ENCODE assay signal across 1 cellular context in the genomic region with DNA sequence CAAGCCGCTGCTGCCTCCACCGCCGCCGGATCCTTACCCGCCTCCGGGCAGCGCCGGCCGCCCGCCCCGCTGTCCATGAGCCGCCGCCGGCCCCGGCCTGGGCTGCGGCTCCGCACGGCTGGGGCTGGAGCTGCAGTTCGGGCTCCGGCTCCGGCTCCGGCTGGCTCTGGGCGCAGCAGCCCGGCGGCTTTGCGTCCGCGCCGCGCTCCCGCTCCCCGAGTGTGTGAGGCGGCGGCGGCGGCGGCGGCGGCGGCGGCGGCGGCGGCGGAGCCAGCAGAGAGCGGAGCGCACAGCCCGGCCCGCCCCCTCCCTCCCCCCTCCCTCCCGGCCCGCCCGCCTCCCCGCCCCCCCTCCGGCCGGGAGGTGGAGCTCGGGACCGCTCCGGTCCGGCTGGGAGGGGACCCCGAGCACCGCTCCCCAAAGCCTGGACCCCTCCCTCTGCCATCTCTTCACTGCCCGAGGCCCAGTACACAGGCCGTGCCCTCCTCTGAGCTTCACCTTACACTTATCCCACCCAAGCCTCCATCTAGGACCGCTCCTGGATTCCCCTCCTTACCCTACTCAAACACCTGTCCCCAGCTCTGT.
TF ChIP-seq lines count a peak whose summit lies in the region.

TSS of gene PCDH1 (minus strand) at position 225 of the 585 bp plus-strand sequence. CDS start at position 77, 148 bp downstream.

TF ChIP-seq in HEK293, 187 proteins besides CTCF, POLR2A, EP300 and RAD21 (continued from another document and continues in another):
- TF ChIP-seq, protein P1, sequence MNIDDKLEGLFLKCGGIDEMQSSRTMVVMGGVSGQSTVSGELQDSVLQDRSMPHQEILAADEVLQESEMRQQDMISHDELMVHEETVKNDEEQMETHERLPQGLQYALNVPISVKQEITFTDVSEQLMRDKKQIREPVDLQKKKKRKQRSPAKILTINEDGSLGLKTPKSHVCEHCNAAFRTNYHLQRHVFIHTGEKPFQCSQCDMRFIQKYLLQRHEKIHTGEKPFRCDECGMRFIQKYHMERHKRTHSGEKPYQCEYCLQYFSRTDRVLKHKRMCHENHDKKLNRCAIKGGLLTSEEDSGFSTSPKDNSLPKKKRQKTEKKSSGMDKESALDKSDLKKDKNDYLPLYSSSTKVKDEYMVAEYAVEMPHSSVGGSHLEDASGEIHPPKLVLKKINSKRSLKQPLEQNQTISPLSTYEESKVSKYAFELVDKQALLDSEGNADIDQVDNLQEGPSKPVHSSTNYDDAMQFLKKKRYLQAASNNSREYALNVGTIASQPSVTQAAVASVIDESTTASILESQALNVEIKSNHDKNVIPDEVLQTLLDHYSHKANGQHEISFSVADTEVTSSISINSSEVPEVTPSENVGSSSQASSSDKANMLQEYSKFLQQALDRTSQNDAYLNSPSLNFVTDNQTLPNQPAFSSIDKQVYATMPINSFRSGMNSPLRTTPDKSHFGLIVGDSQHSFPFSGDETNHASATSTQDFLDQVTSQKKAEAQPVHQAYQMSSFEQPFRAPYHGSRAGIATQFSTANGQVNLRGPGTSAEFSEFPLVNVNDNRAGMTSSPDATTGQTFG (tag by site-specific recombination; IDR thresholded peaks at IDR 0.05; ENCODE audit: borderline replicate concordance): no peak
- TF ChIP-seq EGR2 (tag by site-specific recombination; IDR thresholded peaks at IDR 0.05; ENCODE audit: low read depth) (no peak), ZNF223 (tag by site-specific recombination; IDR thresholded peaks at IDR 0.05) (0 out of 2 replicates have a peak, but pooled peaks have one; percentile 6), ZNF561 (tag by site-specific recombination; IDR thresholded peaks at IDR 0.05; ENCODE audit: borderline replicate concordance) (peak; percentile 44; the same call in 1 of the 2 replicates), ZNF776 (tag by site-specific recombination; IDR thresholded peaks at IDR 0.05; ENCODE audit: borderline replicate concordance) (no peak), YY1 (tag by site-specific recombination; IDR thresholded peaks at IDR 0.05) (no peak), ZNF76 (tag by site-specific recombination; IDR thresholded peaks at IDR 0.05; ENCODE audit: borderline replicate concordance, low read depth) (0 out of 2 replicates have a peak, but pooled peaks have one; percentile 13), ZNF37A (tag by site-specific recombination; IDR thresholded peaks at IDR 0.05) (no peak), ZSCAN16 (tag by site-specific recombination; IDR thresholded peaks at IDR 0.05) (no peak), ZNF121 (tag by site-specific recombination; IDR thresholded peaks at IDR 0.05) (no peak), ZNF10 (tag by site-specific recombination; IDR thresholded peaks at IDR 0.05) (no peak), FEZF1 (tag by site-specific recombination; IDR thresholded peaks at IDR 0.05) (no peak; the same call in 1 of the 2 replicates), KLF16 (tag by site-specific recombination; IDR thresholded peaks at IDR 0.05) (no peak), ZNF391 (tag by site-specific recombination; IDR thresholded peaks at IDR 0.05; ENCODE audit: borderline replicate concordance, low read depth) (no peak), KLF1 (tag by site-specific recombination; IDR thresholded peaks at IDR 0.05) (no peak; the same call in 1 of the 2 replicates), ZNF19 (tag by site-specific recombination; IDR thresholded peaks at IDR 0.05; ENCODE audit: low read depth) (no peak), GLI4 (tag by site-specific recombination; IDR thresholded peaks at IDR 0.05) (no peak), ZNF473 (tag by site-specific recombination; IDR thresholded peaks at IDR 0.05) (no peak), ZNF623 (tag by site-specific recombination; IDR thresholded peaks at IDR 0.05) (no peak), PRDM1 (tag by site-specific recombination; IDR thresholded peaks at IDR 0.05) (no peak), SCRT2 (tag by site-specific recombination; IDR thresholded peaks at IDR 0.05) (no peak), KLF9 (tag by site-specific recombination; IDR thresholded peaks at IDR 0.05; ENCODE audit: low read depth) (peak; percentile 32; the same call in 1 of the 2 replicates), ZNF558 (tag by site-specific recombination; IDR thresholded peaks at IDR 0.05) (no peak), ZNF692 (tag by site-specific recombination; IDR thresholded peaks at IDR 0.05) (no peak), ZNF398 (tag by site-specific recombination; IDR thresholded peaks at IDR 0.05) (no peak; the same call in 1 of the 2 replicates), ZNF629 (tag by site-specific recombination; IDR thresholded peaks at IDR 0.05) (no peak), OVOL3 (tag by site-specific recombination; IDR thresholded peaks at IDR 0.05) (no peak), ZNF48 (tag by site-specific recombination; IDR thresholded peaks at IDR 0.05) (no peak), ZNF394 (tag by site-specific recombination; IDR thresholded peaks at IDR 0.05; ENCODE audit: borderline replicate concordance) (no peak), YY2 (tag by site-specific recombination; IDR thresholded peaks at IDR 0.05) (no peak), ZNF704 (tag by site-specific recombination; IDR thresholded peaks at IDR 0.05) (no peak), HIC1 (tag by site-specific recombination; IDR thresholded peaks at IDR 0.05) (peak; percentile 48; the same call in 1 of the 2 replicates)
- TF ChIP-seq, protein P2, sequence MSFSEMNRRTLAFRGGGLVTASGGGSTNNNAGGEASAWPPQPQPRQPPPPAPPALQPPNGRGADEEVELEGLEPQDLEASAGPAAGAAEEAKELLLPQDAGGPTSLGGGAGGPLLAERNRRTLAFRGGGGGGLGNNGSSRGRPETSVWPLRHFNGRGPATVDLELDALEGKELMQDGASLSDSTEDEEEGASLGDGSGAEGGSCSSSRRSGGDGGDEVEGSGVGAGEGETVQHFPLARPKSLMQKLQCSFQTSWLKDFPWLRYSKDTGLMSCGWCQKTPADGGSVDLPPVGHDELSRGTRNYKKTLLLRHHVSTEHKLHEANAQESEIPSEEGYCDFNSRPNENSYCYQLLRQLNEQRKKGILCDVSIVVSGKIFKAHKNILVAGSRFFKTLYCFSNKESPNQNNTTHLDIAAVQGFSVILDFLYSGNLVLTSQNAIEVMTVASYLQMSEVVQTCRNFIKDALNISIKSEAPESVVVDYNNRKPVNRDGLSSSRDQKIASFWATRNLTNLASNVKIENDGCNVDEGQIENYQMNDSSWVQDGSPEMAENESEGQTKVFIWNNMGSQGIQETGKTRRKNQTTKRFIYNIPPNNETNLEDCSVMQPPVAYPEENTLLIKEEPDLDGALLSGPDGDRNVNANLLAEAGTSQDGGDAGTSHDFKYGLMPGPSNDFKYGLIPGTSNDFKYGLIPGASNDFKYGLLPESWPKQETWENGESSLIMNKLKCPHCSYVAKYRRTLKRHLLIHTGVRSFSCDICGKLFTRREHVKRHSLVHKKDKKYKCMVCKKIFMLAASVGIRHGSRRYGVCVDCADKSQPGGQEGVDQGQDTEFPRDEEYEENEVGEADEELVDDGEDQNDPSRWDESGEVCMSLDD (tag by site-specific recombination; IDR thresholded peaks at IDR 0.05): peak; percentile 85; the same call in 1 of the 2 replicates
- TF ChIP-seq, protein P3, sequence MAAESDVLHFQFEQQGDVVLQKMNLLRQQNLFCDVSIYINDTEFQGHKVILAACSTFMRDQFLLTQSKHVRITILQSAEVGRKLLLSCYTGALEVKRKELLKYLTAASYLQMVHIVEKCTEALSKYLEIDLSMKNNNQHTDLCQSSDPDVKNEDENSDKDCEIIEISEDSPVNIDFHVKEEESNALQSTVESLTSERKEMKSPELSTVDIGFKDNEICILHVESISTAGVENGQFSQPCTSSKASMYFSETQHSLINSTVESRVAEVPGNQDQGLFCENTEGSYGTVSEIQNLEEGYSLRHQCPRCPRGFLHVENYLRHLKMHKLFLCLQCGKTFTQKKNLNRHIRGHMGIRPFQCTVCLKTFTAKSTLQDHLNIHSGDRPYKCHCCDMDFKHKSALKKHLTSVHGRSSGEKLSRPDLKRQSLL (tag by site-specific recombination; IDR thresholded peaks at IDR 0.05): peak; percentile 77; the same call in 1 of the 2 replicates
- TF ChIP-seq, protein P4, sequence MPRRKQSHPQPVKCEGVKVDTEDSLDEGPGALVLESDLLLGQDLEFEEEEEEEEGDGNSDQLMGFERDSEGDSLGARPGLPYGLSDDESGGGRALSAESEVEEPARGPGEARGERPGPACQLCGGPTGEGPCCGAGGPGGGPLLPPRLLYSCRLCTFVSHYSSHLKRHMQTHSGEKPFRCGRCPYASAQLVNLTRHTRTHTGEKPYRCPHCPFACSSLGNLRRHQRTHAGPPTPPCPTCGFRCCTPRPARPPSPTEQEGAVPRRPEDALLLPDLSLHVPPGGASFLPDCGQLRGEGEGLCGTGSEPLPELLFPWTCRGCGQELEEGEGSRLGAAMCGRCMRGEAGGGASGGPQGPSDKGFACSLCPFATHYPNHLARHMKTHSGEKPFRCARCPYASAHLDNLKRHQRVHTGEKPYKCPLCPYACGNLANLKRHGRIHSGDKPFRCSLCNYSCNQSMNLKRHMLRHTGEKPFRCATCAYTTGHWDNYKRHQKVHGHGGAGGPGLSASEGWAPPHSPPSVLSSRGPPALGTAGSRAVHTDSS (tag by site-specific recombination; IDR thresholded peaks at IDR 0.05): no peak
- TF ChIP-seq, protein P5, sequence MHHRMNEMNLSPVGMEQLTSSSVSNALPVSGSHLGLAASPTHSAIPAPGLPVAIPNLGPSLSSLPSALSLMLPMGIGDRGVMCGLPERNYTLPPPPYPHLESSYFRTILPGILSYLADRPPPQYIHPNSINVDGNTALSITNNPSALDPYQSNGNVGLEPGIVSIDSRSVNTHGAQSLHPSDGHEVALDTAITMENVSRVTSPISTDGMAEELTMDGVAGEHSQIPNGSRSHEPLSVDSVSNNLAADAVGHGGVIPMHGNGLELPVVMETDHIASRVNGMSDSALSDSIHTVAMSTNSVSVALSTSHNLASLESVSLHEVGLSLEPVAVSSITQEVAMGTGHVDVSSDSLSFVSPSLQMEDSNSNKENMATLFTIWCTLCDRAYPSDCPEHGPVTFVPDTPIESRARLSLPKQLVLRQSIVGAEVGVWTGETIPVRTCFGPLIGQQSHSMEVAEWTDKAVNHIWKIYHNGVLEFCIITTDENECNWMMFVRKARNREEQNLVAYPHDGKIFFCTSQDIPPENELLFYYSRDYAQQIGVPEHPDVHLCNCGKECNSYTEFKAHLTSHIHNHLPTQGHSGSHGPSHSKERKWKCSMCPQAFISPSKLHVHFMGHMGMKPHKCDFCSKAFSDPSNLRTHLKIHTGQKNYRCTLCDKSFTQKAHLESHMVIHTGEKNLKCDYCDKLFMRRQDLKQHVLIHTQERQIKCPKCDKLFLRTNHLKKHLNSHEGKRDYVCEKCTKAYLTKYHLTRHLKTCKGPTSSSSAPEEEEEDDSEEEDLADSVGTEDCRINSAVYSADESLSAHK (tag by site-specific recombination; IDR thresholded peaks at IDR 0.05): no peak
- TF ChIP-seq, protein P6, sequence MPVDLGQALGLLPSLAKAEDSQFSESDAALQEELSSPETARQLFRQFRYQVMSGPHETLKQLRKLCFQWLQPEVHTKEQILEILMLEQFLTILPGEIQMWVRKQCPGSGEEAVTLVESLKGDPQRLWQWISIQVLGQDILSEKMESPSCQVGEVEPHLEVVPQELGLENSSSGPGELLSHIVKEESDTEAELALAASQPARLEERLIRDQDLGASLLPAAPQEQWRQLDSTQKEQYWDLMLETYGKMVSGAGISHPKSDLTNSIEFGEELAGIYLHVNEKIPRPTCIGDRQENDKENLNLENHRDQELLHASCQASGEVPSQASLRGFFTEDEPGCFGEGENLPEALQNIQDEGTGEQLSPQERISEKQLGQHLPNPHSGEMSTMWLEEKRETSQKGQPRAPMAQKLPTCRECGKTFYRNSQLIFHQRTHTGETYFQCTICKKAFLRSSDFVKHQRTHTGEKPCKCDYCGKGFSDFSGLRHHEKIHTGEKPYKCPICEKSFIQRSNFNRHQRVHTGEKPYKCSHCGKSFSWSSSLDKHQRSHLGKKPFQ (tag by site-specific recombination; IDR thresholded peaks at IDR 0.05): no peak
